ENCODE assay signal across 25 cellular contexts in genomic region chr1:111792249-111792648, GRCh38.
"Had no signal": no experiment of that assay in that cellular context is flagged by ENCODE, and none has a peak within 500 bp of the region (broad histone marks: within the 10 kb centered on the region; RNA-seq: fewer than 3 reads in every experiment).

No MANE protein-coding gene starts in this region.

- DNase-seq: activated CD4-positive, alpha-beta T cell treated with anti-CD3 and anti-CD28 coated beads for 36 hours; activated CD4-positive, CD25-positive, alpha-beta regulatory T cell; activated naive CD4-positive, alpha-beta T cell; activated T-cell treated with anti-CD3 and anti-CD28 coated beads for 4 hours; activated T-cell treated with anti-CD3 and anti-CD28 coated beads, Interleukin-2, amount 50 U/mL, for 72 hours; anterior cingulate cortex; dermis blood vessel endothelial cell; effector CD4-positive, alpha-beta T cell; foreskin keratinocyte; islet precursor cell; left ventricle myocardium inferior; mucosa of descending colon; ovary; right lobe of liver; stimulated activated CD4-positive, alpha-beta T cell treated with anti-CD3 and anti-CD28 coated beads, Interleukin-4, amount 100 ng/mL, for 1 hour; stimulated activated naive CD8-positive, alpha-beta T cell treated with anti-CD3 and anti-CD28 coated beads, Interleukin-15, Interleukin-2, amounts not matched to agents 100 U/mL and 50 U/mL, for 24 hours; T-helper 17 cell; T1000; testis; transverse colon had no signal

- H3K27me3 ChIP-seq: esophagus muscularis mucosa, ovary, right lobe of liver, testis, transverse colon had no signal

- H3K4me1 ChIP-seq: foreskin keratinocyte, right lobe of liver, testis, transverse colon had no signal

- H3K4me3 ChIP-seq: esophagus muscularis mucosa, left ventricle myocardium inferior, lung, mucosa of descending colon, ovary, right lobe of liver, testis, transverse colon had no signal

- H3K9me3 Mint-ChIP-seq: activated T-cell treated with anti-CD3 and anti-CD28 coated beads, Interleukin-2, amount 50 U/mL, for 72 hours; nephron had no signal

- H3K4me1 Mint-ChIP-seq: activated CD4-positive, alpha-beta T cell treated with anti-CD3 and anti-CD28 coated beads for 36 hours had no signal

- H3K9me3 ChIP-seq: esophagus muscularis mucosa, left ventricle myocardium inferior, mucosa of descending colon, ovary, right lobe of liver, testis, transverse colon had no signal

- ATAC-seq: activated CD4-positive, alpha-beta T cell treated with anti-CD3 and anti-CD28 coated beads for 36 hours; activated T-cell treated with anti-CD3 and anti-CD28 coated beads, Interleukin-2, amount 50 U/mL, for 72 hours; foreskin keratinocyte; mucosa of descending colon; stimulated activated naive CD8-positive, alpha-beta T cell treated with anti-CD3 and anti-CD28 coated beads, Interleukin-15, Interleukin-2, amounts not matched to agents 100 U/mL and 50 U/mL, for 24 hours; T-helper 17 cell had no signal

- H3K27ac Mint-ChIP-seq: activated CD4-positive, alpha-beta T cell treated with anti-CD3 and anti-CD28 coated beads for 36 hours; activated naive CD8-positive, alpha-beta T cell; activated T-cell treated with anti-CD3 and anti-CD28 coated beads, Interleukin-2, amount 50 U/mL, for 72 hours; nephron; progenitor cell of endocrine pancreas; T-helper 17 cell had no signal

- H3K36me3 ChIP-seq: esophagus muscularis mucosa, left ventricle myocardium inferior, ovary, right lobe of liver, transverse colon had no signal

- H3K36me3 Mint-ChIP-seq: activated naive CD8-positive, alpha-beta T cell had no signal

- H3K4me3 Mint-ChIP-seq: activated CD4-positive, alpha-beta T cell treated with anti-CD3 and anti-CD28 coated beads for 36 hours; activated naive CD8-positive, alpha-beta T cell; activated T-cell treated with anti-CD3 and anti-CD28 coated beads, Interleukin-2, amount 50 U/mL, for 72 hours; nephron; T-helper 17 cell had no signal

- H3K27ac ChIP-seq: esophagus muscularis mucosa, foreskin keratinocyte, left ventricle myocardium inferior, ovary, right lobe of liver, testis, transverse colon had no signal
